10 cellular contexts compared by ENCODE assay signal in genomic region chr2:28896906-28897305, GRCh38. TPM values are rescaled to one million over a fixed set of nuclear protein-coding genes. Genes with fewer than 3 reads are reported as not detected.
DNase-seq lines count a peak whose midpoint lies in the region; ATAC-seq, FAIRE-seq and TF ChIP-seq lines count a peak whose summit lies in the region.
"Had no signal": no experiment of that assay in that cellular context is flagged by ENCODE, and none has a peak within 500 bp of the region (broad histone marks: within the 10 kb centered on the region; RNA-seq: fewer than 3 reads in every experiment).

No MANE protein-coding gene starts in this region.

- no peak for DNase-seq in activated naive CD4-positive, alpha-beta T cell treated with anti-CD3 and anti-CD28 coated beads, Interleukin-2, amount 50 U/mL, for 16 hours
- DNase-seq in RCC 7860 (ENCODE audit: low spot score) (peak; percentile 42), fibroblast of gingiva (ENCODE audit: low read depth) (peak; percentile 14), type B pancreatic cell (ENCODE audit: extremely low spot score, unreplicated experiment) (no peak), cardiac septum (ENCODE audit: low spot score) (no peak), esophagus squamous epithelium (lab: John Stamatoyannopoulos, UW) (no peak)
- DNase-seq: activated CD4-positive, alpha-beta T cell treated with anti-CD3 and anti-CD28 coated beads, Interleukin-2, amount 50 U/mL, for 1 hour; NCI-H1417 treated with DMSO at 0.1 percent for 48 hours had no signal

- peaks cover 0 to 5% (median 0%) of the 10 kb centered on the region in 3 donors for H3K36me3 ChIP-seq in esophagus squamous epithelium

- H3K27ac Mint-ChIP-seq in activated naive CD4-positive, alpha-beta T cell treated with anti-CD3 and anti-CD28 coated beads, Interleukin-2, amount 50 U/mL, for 24 hours = no peak overlapping the region
- H3K27ac Mint-ChIP-seq in type B pancreatic cell = peak overlapping the region; percentile 34

- no peaks in the 10 kb centered on the region for H3K9me3 ChIP-seq in esophagus squamous epithelium

- WGBS in esophagus squamous epithelium, 2 donors = 28 to 30% methylated on average over 2 of the region's 2 CpGs

- no peaks in the 10 kb centered on the region for H3K9me3 Mint-ChIP-seq in activated naive CD4-positive, alpha-beta T cell treated with anti-CD3 and anti-CD28 coated beads, Interleukin-2, amount 50 U/mL, for 24 hours
- no peaks in the 10 kb centered on the region for H3K9me3 Mint-ChIP-seq in type B pancreatic cell

- peak overlapping the region; percentile 100 for H3K4me3 Mint-ChIP-seq in activated naive CD4-positive, alpha-beta T cell treated with anti-CD3 and anti-CD28 coated beads, Interleukin-2, amount 50 U/mL, for 24 hours
- H3K4me3 Mint-ChIP-seq in type B pancreatic cell = peak overlapping the region; percentile 100

- H3K36me3 Mint-ChIP-seq in activated naive CD4-positive, alpha-beta T cell treated with anti-CD3 and anti-CD28 coated beads, Interleukin-2, amount 50 U/mL, for 24 hours = peaks cover 15% of the 10 kb centered on the region
- peaks cover 3% of the 10 kb centered on the region for H3K36me3 Mint-ChIP-seq in type B pancreatic cell

- H3K4me1 Mint-ChIP-seq in activated naive CD4-positive, alpha-beta T cell treated with anti-CD3 and anti-CD28 coated beads, Interleukin-2, amount 50 U/mL, for 24 hours = peaks cover 44% of the 10 kb centered on the region
- peaks cover 30% of the 10 kb centered on the region for H3K4me1 Mint-ChIP-seq in type B pancreatic cell (ENCODE audit: unreplicated experiment)

- no peaks in the 10 kb centered on the region for H3K27me3 ChIP-seq in esophagus squamous epithelium

- no peak for TF ChIP-seq CTCF in type B pancreatic cell (conservative IDR thresholded peaks at IDR 0.05)
- no peak for TF ChIP-seq CTCF in esophagus squamous epithelium (IDR thresholded peaks at IDR 0.05)

- no peak overlapping the region for H3K27ac ChIP-seq in esophagus squamous epithelium

- TF ChIP-seq POLR2A in esophagus squamous epithelium (IDR thresholded peaks at IDR 0.05) = no peak

- H3K4me1 ChIP-seq in esophagus squamous epithelium = peaks cover 9 to 61% (median 25%) of the 10 kb centered on the region in 3 donors

- intact Hi-C loops in cardiac septum (cut with DNase I) = loop anchor here (10.0 kb wide), 3 partner anchors 142 to 332 kb away; partner anchors contain the start of gene PPP1CB
- intact Hi-C loops in esophagus squamous epithelium (cut with DNase I) = no loop called here

- FAIRE-seq in RCC 7860 (lab: Jason Lieb, UNC) = no peak

- ATAC-seq in GM21515 (IDR thresholded peaks at IDR 0.05; ENCODE audit: unreplicated experiment) = no peak

- no peak overlapping the region for H3K4me3 ChIP-seq in esophagus squamous epithelium

- H3K27me3 Mint-ChIP-seq in activated naive CD4-positive, alpha-beta T cell treated with anti-CD3 and anti-CD28 coated beads, Interleukin-2, amount 50 U/mL, for 24 hours = no peaks in the 10 kb centered on the region
- H3K27me3 Mint-ChIP-seq in type B pancreatic cell = peaks cover 9% of the 10 kb centered on the region

RNA-seq across cellular contexts. Expression of gene WDR43, which starts 2.4 kb away (rescaled TPM):
- 57.0 and 66.9 TPM in 2 replicates for total RNA-seq in type B pancreatic cell (ENCODE audit: low replicate concordance)
- total RNA-seq in cardiac septum = 25.9 TPM
- total RNA-seq in esophagus squamous epithelium = 10 to 100 TPM; 28.2 to 73.2 (median 41.2) TPM

RNA-seq across cellular contexts. Expression of gene TRMT61B, which starts 26.8 kb away (rescaled TPM):
- 16.6 and 20.7 TPM in 2 replicates for total RNA-seq in type B pancreatic cell (ENCODE audit: low replicate concordance)
- 18.2 TPM for total RNA-seq in cardiac septum
- 10 to 100 TPM in 1 of 4 donors, 1 to 10 TPM in 3; 7.1 to 12.8 (median 8.1) TPM for total RNA-seq in esophagus squamous epithelium

Comparison
In these comparisons a context has a peak if more than half of its experiments do, and no peak if none do; other contexts are left out.
1. DNase-seq: peak in RCC 7860 (single experiment) and fibroblast of gingiva (single experiment); none in activated naive CD4-positive, alpha-beta T cell treated with anti-CD3 and anti-CD28 coated beads, Interleukin-2, amount 50 U/mL, for 16 hours (single experiment), type B pancreatic cell (single experiment), cardiac septum (single experiment) and esophagus squamous epithelium (single experiment).